8 cellular contexts compared by ENCODE assay signal in the genomic region with DNA sequence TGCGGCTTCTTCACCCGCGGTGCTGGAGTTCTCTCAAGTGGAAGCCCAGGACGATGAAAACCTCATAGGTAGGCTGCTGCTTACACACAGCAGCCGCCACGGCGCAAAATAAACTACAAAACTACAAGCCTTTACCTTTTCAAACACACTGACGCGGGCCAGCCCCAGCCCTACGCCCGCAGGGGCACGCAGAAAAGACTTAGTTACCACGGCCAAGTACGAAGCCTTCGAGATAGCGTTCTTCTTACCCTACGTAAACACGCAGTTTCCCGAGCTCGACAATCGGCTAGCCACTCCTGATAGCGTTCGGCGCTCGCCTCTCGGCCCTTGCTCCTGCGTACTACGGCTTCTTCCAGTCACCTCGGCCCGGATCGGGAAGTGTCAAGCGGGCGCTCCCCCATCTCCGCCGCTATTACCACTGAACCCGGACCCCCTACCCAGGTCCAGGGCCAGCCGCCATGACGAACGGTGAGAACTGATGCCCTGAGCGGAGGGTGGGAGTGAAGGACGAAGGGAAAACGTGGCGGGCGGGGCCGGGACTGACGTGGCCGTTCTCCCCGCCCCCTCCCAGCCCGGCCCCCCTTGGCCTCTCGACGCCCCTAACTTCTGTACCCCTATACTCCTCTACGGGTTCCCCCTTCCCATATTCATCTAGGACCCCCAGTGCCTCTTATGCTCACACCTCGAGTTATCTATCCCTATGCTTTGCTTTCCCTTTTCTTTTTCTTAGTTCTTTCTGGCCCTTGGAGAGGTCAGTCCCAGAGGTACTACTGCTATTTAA. TPM values are rescaled to one million over a fixed set of nuclear protein-coding genes. Genes with fewer than 3 reads are reported as not detected.
DNase-seq lines count a peak whose midpoint lies in the region; ATAC-seq and TF ChIP-seq lines count a peak whose summit lies in the region.

Gene TMEM167B (plus strand): TSS at position 350 of the 781 bp plus-strand sequence. CDS start 109 bp downstream, at position 459.

- peak within 1 kb of the TSS; percentile 93 for H3K9ac ChIP-seq in SK-N-MC (ENCODE audit: insufficient read length)

- no peaks in the 10 kb centered on the region for H3K27me3 ChIP-seq in suprapubic skin

- peaks cover 39% of the 10 kb centered on the region for H3K4me1 ChIP-seq in suprapubic skin

- H3K4me3 ChIP-seq in SK-N-MC (peak within 1 kb of the TSS; percentile 98), suprapubic skin (peak within 1 kb of the TSS; percentile 75)

- DNase-seq in GM04504 (ENCODE audit: low read depth) (peak; percentile 85), NCI-H1048 (lab: John Stamatoyannopoulos, UW) (peak; percentile 77), SK-N-MC (ENCODE audit: low read depth, low spot score) (peak; percentile 71), germinal center (ENCODE audit: low spot score) (peak; percentile 86), nucleus accumbens (lab: John Stamatoyannopoulos, UW) (peak in 55 of 56 donors; percentile 54 to 94 (median 88)), suprapubic skin (ENCODE audit: low spot score in 2 of 2) (peak; percentile 93 to 97)
- peak; percentile 94 for DNase-seq in activated naive CD4-positive, alpha-beta T cell treated with anti-CD3 and anti-CD28 coated beads, Interleukin-2, amount 10 ng/mL, durations not matched to agents 7 days and 5 days

- H3K36me3 ChIP-seq in SK-N-MC (ENCODE audit: insufficient read depth, low read length) (peaks cover 19% of the 10 kb centered on the region), suprapubic skin (peaks cover 19% of the 10 kb centered on the region)

- H3K36me3 Mint-ChIP-seq in activated naive CD4-positive, alpha-beta T cell treated with anti-CD3 and anti-CD28 coated beads, Interleukin-2, amount 10 ng/mL, durations not matched to agents 7 days and 5 days = peaks cover 38% of the 10 kb centered on the region

- CTCF ChIA-PET in activated naive CD4-positive, alpha-beta T cell treated with anti-CD3 and anti-CD28 coated beads, Interleukin-2, amount 10 ng/mL, durations not matched to agents 7 days and 5 days (lab: Charles Lee) = interaction anchor here (0.9 to 3.1 kb wide), 3 partner anchors 9 to 402 kb away, joined by 3 to 18 read pairs (median 17); a partner anchor contains a TSS

- peak; percentile 94 for ATAC-seq in HG02571 (IDR thresholded peaks at IDR 0.05; ENCODE audit: unreplicated experiment)

- peaks cover 39% of the 10 kb centered on the region for H3K4me1 Mint-ChIP-seq in activated naive CD4-positive, alpha-beta T cell treated with anti-CD3 and anti-CD28 coated beads, Interleukin-2, amount 10 ng/mL, durations not matched to agents 7 days and 5 days

- H3K9me3 Mint-ChIP-seq in activated naive CD4-positive, alpha-beta T cell treated with anti-CD3 and anti-CD28 coated beads, Interleukin-2, amount 10 ng/mL, durations not matched to agents 7 days and 5 days = no peaks in the 10 kb centered on the region

- H3K27ac Mint-ChIP-seq in activated naive CD4-positive, alpha-beta T cell treated with anti-CD3 and anti-CD28 coated beads, Interleukin-2, amount 10 ng/mL, durations not matched to agents 7 days and 5 days = peak within 1 kb of the TSS; percentile 97

- TF ChIP-seq EP300 in suprapubic skin (IDR thresholded peaks at IDR 0.05) = no peak

- 1% methylated on average over 28 of the region's 53 CpGs for WGBS in suprapubic skin

- no peak for TF ChIP-seq CTCF in suprapubic skin (IDR thresholded peaks at IDR 0.05)

- peak; percentile 60 to 80 for TF ChIP-seq POLR2A in suprapubic skin (IDR thresholded peaks at IDR 0.05)

- no peaks in the 10 kb centered on the region for H3K27me3 Mint-ChIP-seq in activated naive CD4-positive, alpha-beta T cell treated with anti-CD3 and anti-CD28 coated beads, Interleukin-2, amount 10 ng/mL, durations not matched to agents 7 days and 5 days

- peak within 1 kb of the TSS; percentile 92 for H3K4me3 Mint-ChIP-seq in activated naive CD4-positive, alpha-beta T cell treated with anti-CD3 and anti-CD28 coated beads, Interleukin-2, amount 10 ng/mL, durations not matched to agents 7 days and 5 days

- H3K9me3 ChIP-seq in SK-N-MC (ENCODE audit: low read depth, low read length) = no peaks in the 10 kb centered on the region
- no peaks in the 10 kb centered on the region for H3K9me3 ChIP-seq in suprapubic skin

- H3K27ac ChIP-seq in SK-N-MC (peak within 1 kb of the TSS; percentile 70), suprapubic skin (peak within 1 kb of the TSS; percentile 95)

RNA-seq across cellular contexts. Expression of gene TMEM167B, which starts in this region (rescaled TPM):
- 10 to 100 TPM; 28.2 to 35.1 (median 31.0) TPM for total RNA-seq in suprapubic skin

Comparison
In these comparisons a context has a peak if more than half of its experiments do, and no peak if none do; other contexts are left out.
1. Peak in every context shown above with its lines: DNase-seq, ATAC-seq, H3K4me3 ChIP-seq and H3K27ac ChIP-seq.